In the genomic region with DNA sequence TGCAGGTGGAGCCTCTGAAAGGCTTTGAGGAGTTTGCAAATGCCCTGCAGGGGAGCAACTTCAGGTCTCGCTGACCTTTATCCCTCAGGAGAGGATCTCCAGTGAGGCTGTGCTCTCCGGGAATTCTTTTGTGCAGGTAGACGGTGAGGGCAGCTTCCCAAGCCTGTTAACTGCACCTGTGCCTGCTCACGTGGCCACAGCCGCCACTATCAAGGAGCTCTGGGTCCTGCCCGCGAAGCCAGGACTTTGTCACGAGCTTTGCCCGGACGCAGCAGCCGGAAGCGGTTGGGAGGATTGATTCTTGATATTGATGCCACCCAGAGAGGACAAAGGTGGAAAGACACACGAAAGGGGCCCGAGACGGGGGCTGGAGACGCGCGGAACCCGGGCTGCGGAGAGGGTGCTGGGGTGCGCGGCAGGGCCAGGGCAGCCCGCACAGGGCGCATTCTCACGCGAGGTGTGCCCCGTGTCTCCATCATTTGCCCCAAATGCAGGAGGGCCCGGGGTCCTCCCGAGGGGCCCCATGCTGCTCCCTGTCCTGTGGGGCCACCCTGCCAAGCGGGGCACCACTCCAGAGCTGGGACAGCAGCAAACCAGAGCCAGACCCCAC, we compare ENCODE assay signal across 20 cellular contexts. TPM values are rescaled to one million over a fixed set of nuclear protein-coding genes. Genes with fewer than 3 reads are reported as not detected.
DNase-seq lines count a peak whose midpoint lies in the region; TF ChIP-seq lines count a peak whose summit lies in the region.
"Had no signal": no experiment of that assay in that cellular context is flagged by ENCODE, and none has a peak within 500 bp of the region (broad histone marks: within the 10 kb centered on the region; RNA-seq: fewer than 3 reads in every experiment).

No MANE protein-coding gene starts in this region.

- H3K79me2 ChIP-seq in neural progenitor cell (ENCODE audit: low read depth) (no peaks in the 10 kb centered on the region), SK-N-SH (ENCODE audit: insufficient read depth) (no peaks in the 10 kb centered on the region)
- H3K79me2 ChIP-seq: parathyroid adenoma had no signal

- H2AFZ ChIP-seq in neural progenitor cell (replicated peaks), result no peak overlapping the region
- no peak overlapping the region for H2AFZ ChIP-seq in SK-N-SH (ENCODE audit: low read depth)
- H2AFZ ChIP-seq: parathyroid adenoma had no signal

- POLR2A ChIA-PET in SK-N-SH (lab: Yijun Ruan, JAX), result no interaction called here

- peaks cover 43% of the 10 kb centered on the region for H3K27me3 Mint-ChIP-seq in activated naive CD4-positive, alpha-beta T cell treated with anti-CD3 and anti-CD28 coated beads, Interleukin-2, amount 10 ng/mL, durations not matched to agents 7 days and 5 days
- H3K27me3 Mint-ChIP-seq in neural progenitor cell (ENCODE audit: insufficient read depth, low read depth), result peaks cover 5% of the 10 kb centered on the region

- TF ChIP-seq CTCF in Peyer's patch (IDR thresholded peaks at IDR 0.05) (no peak), stomach (IDR thresholded peaks at IDR 0.05) (no peak), neural progenitor cell (IDR thresholded peaks at IDR 0.05) (no peak), SK-N-SH (IDR thresholded peaks at IDR 0.05) (no peak)

- no peaks in the 10 kb centered on the region for H3K9me3 Mint-ChIP-seq in activated naive CD4-positive, alpha-beta T cell treated with anti-CD3 and anti-CD28 coated beads, Interleukin-2, amount 10 ng/mL, durations not matched to agents 7 days and 5 days
- H3K9me3 Mint-ChIP-seq in neural progenitor cell, result peaks cover 3% of the 10 kb centered on the region

- no peaks in the 10 kb centered on the region for H3K9me3 ChIP-seq in Peyer's patch
- no peaks in the 10 kb centered on the region for H3K9me3 ChIP-seq in stomach
- no peaks in the 10 kb centered on the region for H3K9me3 ChIP-seq in neural progenitor cell (ENCODE audit: low read depth)
- no peaks in the 10 kb centered on the region for H3K9me3 ChIP-seq in SK-N-SH

- CTCF ChIA-PET in activated naive CD4-positive, alpha-beta T cell treated with anti-CD3 and anti-CD28 coated beads, Interleukin-2, amount 10 ng/mL, durations not matched to agents 7 days and 5 days (lab: Charles Lee), result no interaction called here
- CTCF ChIA-PET in SK-N-SH (lab: Yijun Ruan, JAX), result no interaction called here

- WGBS in stomach, 5 donors, result 45 to 75% (median 50%) methylated on average over 26 to 30 of the region's 30 CpGs
- 18% methylated on average over 21 of the region's 30 CpGs for WGBS in SK-N-SH (ENCODE audit: low lambda C conversion rate)

- TF ChIP-seq EP300 in stomach (IDR thresholded peaks at IDR 0.05), result no peak
- TF ChIP-seq EP300 in SK-N-SH (IDR thresholded peaks at IDR 0.05; ENCODE audit: borderline replicate concordance in 1 of 2, low read depth in 1 of 2, low read length in 1 of 2), result no peak

- peak overlapping the region; percentile 37 for H3K27ac Mint-ChIP-seq in activated naive CD4-positive, alpha-beta T cell treated with anti-CD3 and anti-CD28 coated beads, Interleukin-2, amount 10 ng/mL, durations not matched to agents 7 days and 5 days
- no peak overlapping the region for H3K27ac Mint-ChIP-seq in neural progenitor cell
- H3K27ac Mint-ChIP-seq: CD4-positive, CD25-positive, alpha-beta regulatory T cell had no signal

- H3K9ac ChIP-seq in neural progenitor cell (no peak overlapping the region), SK-N-SH (no peak overlapping the region)
- H3K9ac ChIP-seq: parathyroid adenoma had no signal

- H3K36me3 Mint-ChIP-seq in activated naive CD4-positive, alpha-beta T cell treated with anti-CD3 and anti-CD28 coated beads, Interleukin-2, amount 10 ng/mL, durations not matched to agents 7 days and 5 days, result no peaks in the 10 kb centered on the region
- H3K36me3 Mint-ChIP-seq in neural progenitor cell, result no peaks in the 10 kb centered on the region
- H3K36me3 Mint-ChIP-seq: CD4-positive, CD25-positive, alpha-beta regulatory T cell had no signal

- no peaks in the 10 kb centered on the region for H3K9me2 ChIP-seq in SK-N-SH

- H4K20me1 ChIP-seq in neural progenitor cell (ENCODE audit: low read depth) (no peaks in the 10 kb centered on the region), SK-N-SH (ENCODE audit: insufficient read depth) (no peaks in the 10 kb centered on the region)

- no peaks in the 10 kb centered on the region for H3K36me3 ChIP-seq in Peyer's patch
- H3K36me3 ChIP-seq in stomach, result no peaks in the 10 kb centered on the region
- no peaks in the 10 kb centered on the region for H3K36me3 ChIP-seq in neural progenitor cell
- no peaks in the 10 kb centered on the region for H3K36me3 ChIP-seq in SK-N-SH (replicated peaks in 1 of 2; ENCODE audit: control insufficient read depth in 1 of 2, insufficient read depth in 2 of 2, low read length in 1 of 2)

- H3K27me3 ChIP-seq in Peyer's patch, result no peaks in the 10 kb centered on the region
- peaks cover 0 to 74% (median 7%) of the 10 kb centered on the region in 3 donors for H3K27me3 ChIP-seq in stomach
- peaks cover 31% of the 10 kb centered on the region for H3K27me3 ChIP-seq in neural progenitor cell
- peaks cover 9% of the 10 kb centered on the region; the same call in 1 of the 2 replicates for H3K27me3 ChIP-seq in SK-N-SH (ENCODE audit: insufficient read depth)

- H3K4me3 Mint-ChIP-seq in activated naive CD4-positive, alpha-beta T cell treated with anti-CD3 and anti-CD28 coated beads, Interleukin-2, amount 10 ng/mL, durations not matched to agents 7 days and 5 days, result no peak overlapping the region
- H3K4me3 Mint-ChIP-seq in neural progenitor cell, result no peak overlapping the region

- H3K4me3 ChIP-seq in Peyer's patch, result peak overlapping the region in 2 of 4 donors; percentile 15 to 34
- H3K4me3 ChIP-seq in stomach, result no peak overlapping the region
- no peak overlapping the region for H3K4me3 ChIP-seq in neural progenitor cell
- H3K4me3 ChIP-seq in SK-N-SH (ENCODE audit: low read depth in 2 of 2, low read length in 1 of 2), result no peak overlapping the region
- H3K4me3 ChIP-seq: dorsolateral prefrontal cortex had no signal

- H3K4me1 Mint-ChIP-seq in activated naive CD4-positive, alpha-beta T cell treated with anti-CD3 and anti-CD28 coated beads, Interleukin-2, amount 10 ng/mL, durations not matched to agents 7 days and 5 days, result no peaks in the 10 kb centered on the region
- no peaks in the 10 kb centered on the region for H3K4me1 Mint-ChIP-seq in neural progenitor cell
- H3K4me1 Mint-ChIP-seq: CD4-positive, CD25-positive, alpha-beta regulatory T cell had no signal

- no peak overlapping the region for H3K4me2 ChIP-seq in neural progenitor cell
- H3K4me2 ChIP-seq in SK-N-SH, result no peak overlapping the region

- no peak for DNase-seq in activated naive CD4-positive, alpha-beta T cell treated with anti-CD3 and anti-CD28 coated beads, Interleukin-2, amount 10 ng/mL, durations not matched to agents 7 days and 5 days
- no peak for DNase-seq in activated naive CD4-positive, alpha-beta T cell (lab: John Stamatoyannopoulos, UW)
- DNase-seq in NCI-H1105 (lab: John Stamatoyannopoulos, UW), result peak; percentile 28
- DNase-seq in Peyer's patch, result peak in 2 of 3 donors; percentile 88 to 89
- peak; percentile 65 for DNase-seq in stomach
- no peak for DNase-seq in neural progenitor cell (ENCODE audit: low spot score)
- no peak for DNase-seq in AG20443 (ENCODE audit: low spot score)
- no peak for DNase-seq in SK-N-SH
- DNase-seq: activated CD4-positive, alpha-beta T cell treated with anti-CD3 and anti-CD28 coated beads, Interleukin-2, amount 50 U/mL, for 1 hour; activated gamma-delta T cell treated with Interleukin-2 at 50 U/mL for 16 hours; amniotic stem cell; CD4-positive, CD25-positive, alpha-beta regulatory T cell; dorsolateral prefrontal cortex; foreskin keratinocyte; hypothalamus; KBM-7; MV-4-11; stimulated activated CD4-positive, alpha-beta T cell treated with anti-CD3 and anti-CD28 coated beads, Interleukin-4, amount 100 ng/mL, for 1 hour had no signal

- H3F3A ChIP-seq in neural progenitor cell (ENCODE audit: low read depth) (no peaks in the 10 kb centered on the region), SK-N-SH (replicated peaks; ENCODE audit: insufficient read depth) (no peaks in the 10 kb centered on the region)

- intact Hi-C loops in stomach (cut with DNase I; ENCODE audit: low total_unique reads), result no loop called here

- TF ChIP-seq POLR2A in Peyer's patch (IDR thresholded peaks at IDR 0.05) (peak; percentile 23 to 38), stomach (IDR thresholded peaks at IDR 0.05) (no peak)

- H3K4me1 ChIP-seq in Peyer's patch, result peaks cover 0 to 11% (median 0%) of the 10 kb centered on the region in 4 donors
- no peaks in the 10 kb centered on the region for H3K4me1 ChIP-seq in stomach
- no peaks in the 10 kb centered on the region for H3K4me1 ChIP-seq in neural progenitor cell
- no peaks in the 10 kb centered on the region; a peak in 1 of 4 replicates for H3K4me1 ChIP-seq in SK-N-SH (ENCODE audit: control insufficient read depth in 1 of 2, insufficient read depth in 2 of 2, low read depth in 1 of 2, low read length in 1 of 2)
- H3K4me1 ChIP-seq: foreskin keratinocyte, parathyroid adenoma had no signal

- H3K27ac ChIP-seq in Peyer's patch (peak overlapping the region in 3 of 4 donors; percentile 49 to 84 (median 80)), stomach (no peak overlapping the region), neural progenitor cell (no peak overlapping the region), SK-N-SH (ENCODE audit: low read depth in 2 of 2, low read length in 1 of 2) (no peak overlapping the region)
- H3K27ac ChIP-seq: dorsolateral prefrontal cortex, epithelial cell of prostate, foreskin keratinocyte, parathyroid adenoma had no signal

- TF ChIP-seq RAD21 in SK-N-SH (IDR thresholded peaks at IDR 0.05; ENCODE audit: low read length), result no peak

TF ChIP-seq in SK-N-SH, 30 proteins besides CTCF, POLR2A, EP300 and RAD21 (continues in another document):
- TF ChIP-seq TEAD4 (IDR thresholded peaks at IDR 0.05; ENCODE audit: borderline replicate concordance, insufficient read depth), result no peak
- no peak for TF ChIP-seq MEF2A (IDR thresholded peaks at IDR 0.05; ENCODE audit: borderline replicate concordance, low read depth)
- no peak for TF ChIP-seq MXI1 (IDR thresholded peaks at IDR 0.05; ENCODE audit: low read depth, low read length)

RNA-seq across cellular contexts. Expression of gene SLC9A3, which starts 18.2 kb away (rescaled TPM):
- 100 to 1,000 TPM in 3 of 4 donors, 10 to 100 TPM in 1; 16.5 to 320 (median 283) TPM for total RNA-seq in Peyer's patch
- 100 to 1,000 TPM in 2 of 5 donors, 10 to 100 TPM in 2, 1 to 10 TPM in 1; 7.8 to 142 (median 68.0) TPM for total RNA-seq in stomach
- 10 to 100 TPM in 1 of 3 donors, 1 to 10 TPM in 2; 2.7 to 15.7 (median 5.9) TPM for polyA plus RNA-seq in stomach
- total RNA-seq in neural progenitor cell (ENCODE audit: low replicate concordance), result 1.4 and 3.6 TPM in 2 replicates
- polyA plus RNA-seq in SK-N-SH (2012; rRNA removed), result 1.9 and 2.1 TPM in 2 replicates
- 1.2 and 2.0 TPM in 2 replicates for polyA plus RNA-seq in SK-N-SH (2012; cell fraction: cytosol; rRNA removed)
- polyA plus RNA-seq in SK-N-SH (2012; cell fraction: nucleus; rRNA removed), result 1.8 and 2.3 TPM in 2 replicates

Comparison
In these comparisons a context has a peak if more than half of its experiments do, and no peak if none do; other contexts are left out.
1. DNase-seq: peak in NCI-H1105 (single experiment), Peyer's patch (2 of 3) and stomach (single experiment); none in activated naive CD4-positive, alpha-beta T cell treated with anti-CD3 and anti-CD28 coated beads, Interleukin-2, amount 10 ng/mL, durations not matched to agents 7 days and 5 days (single experiment), activated naive CD4-positive, alpha-beta T cell (0 of 4), neural progenitor cell (single experiment), AG20443 (single experiment) and SK-N-SH (single experiment).
2. H3K27ac ChIP-seq: peak in Peyer's patch (3 of 4); none in stomach (0 of 5), neural progenitor cell (single experiment) and SK-N-SH (0 of 2).
3. POLR2A ChIP-seq: peak in Peyer's patch (2 of 2); none in stomach (0 of 4).